10 cellular contexts compared by ENCODE assay signal in genomic region chr1:162530318-162530984, GRCh38. TPM values are rescaled to one million over a fixed set of nuclear protein-coding genes. Genes with fewer than 3 reads are reported as not detected.
DNase-seq lines count a peak whose midpoint lies in the region; ATAC-seq, FAIRE-seq and TF ChIP-seq lines count a peak whose summit lies in the region.
"Had no signal": no experiment of that assay in that cellular context is flagged by ENCODE, and none has a peak within 500 bp of the region (broad histone marks: within the 10 kb centered on the region; RNA-seq: fewer than 3 reads in every experiment).

No MANE protein-coding gene starts in this region.

- H3K9ac ChIP-seq in GM12878 (ENCODE audit: control insufficient read depth, insufficient read depth, low read length): peak overlapping the region; percentile 27; the same call in 1 of the 2 replicates
- H3K9ac ChIP-seq: BLaER1 had no signal

- intact Hi-C loops in GM12878 (cut with micrococcal nuclease; ENCODE audit: unreplicated experiment): no loop called here
- intact Hi-C loops in left ventricle myocardium inferior (cut with micrococcal nuclease): no loop called here

- BruUV-seq in GM12878 (replicated peaks; lab: Mats Ljungman, UMichigan): no TSS peak

- H3K27ac Mint-ChIP-seq in osteocyte (ENCODE audit: unreplicated experiment): no peak overlapping the region

- WGBS in GM12878 (ENCODE audit: insufficient coverage, insufficient replicate concordance, low lambda C conversion rate, missing lambda C conversion rate): 2% methylated on average over 7 of the region's 7 CpGs

- in situ Hi-C loops in GM12878 (cut with MboI): no loop called here

- no peaks in the 10 kb centered on the region for H3K79me2 ChIP-seq in GM12878 (ENCODE audit: control insufficient read depth, insufficient read depth, low read length)

- RAD21 ChIA-PET in GM12878 (lab: Charles Lee; ENCODE audit: unreplicated experiment): interaction anchor here (0.6 to 1.4 kb wide), 5 partner anchors 28 to 66 kb away, joined by 3 to 8 read pairs (median 3); no protein-coding TSS in a partner anchor

- H3K36me3 ChIP-seq in GM06990 (ENCODE audit: control insufficient read depth, insufficient read depth, low read length): no peaks in the 10 kb centered on the region
- peaks cover 0 to 6% of the 10 kb centered on the region in 2 experiments; a peak in 2 of 4 replicates for H3K36me3 ChIP-seq in GM12878 (ENCODE audit: control insufficient read depth in 2 of 2, insufficient read depth in 2 of 2, low read length in 1 of 2)
- H3K36me3 ChIP-seq in left ventricle myocardium inferior: peaks cover 15% of the 10 kb centered on the region
- H3K36me3 ChIP-seq: pancreas had no signal

- H3K4me2 ChIP-seq in GM12878 (ENCODE audit: control insufficient read depth, insufficient read depth): peak overlapping the region; percentile 77
- H3K4me2 ChIP-seq: BLaER1 had no signal

- no peaks in the 10 kb centered on the region for H3K9me3 Mint-ChIP-seq in osteocyte (ENCODE audit: unreplicated experiment)

- H3K4me3 ChIP-seq in GM06990 (replicated peaks; ENCODE audit: low read depth, low read length): no peak overlapping the region
- peak overlapping the region; percentile 12; the same call in 1 of the 2 replicates for H3K4me3 ChIP-seq in GM12878
- H3K4me3 ChIP-seq in left ventricle myocardium inferior: no peak overlapping the region
- H3K4me3 ChIP-seq: BLaER1, pancreas had no signal

- TF ChIP-seq CTCF in GM06990 (IDR thresholded peaks at IDR 0.05; ENCODE audit: insufficient read depth, low read length, poor library complexity, severe bottlenecking) (no peak), GM12878 (IDR thresholded peaks at IDR 0.05 in 2 of 3, conservative IDR thresholded peaks at IDR 0.05 in 1 of 3; ENCODE audit: control insufficient read depth in 2 of 3, extremely low read depth in 1 of 3, insufficient read depth in 1 of 3, low read depth in 3 of 3, low read length in 3 of 3) (no peak), left ventricle myocardium inferior (IDR thresholded peaks at IDR 0.05; ENCODE audit: borderline replicate concordance) (no peak), osteocyte (IDR thresholded peaks at IDR 0.05) (no peak)

- peaks cover 7% of the 10 kb centered on the region for H3K36me3 Mint-ChIP-seq in osteocyte (ENCODE audit: unreplicated experiment)

- H3K27me3 Mint-ChIP-seq in osteocyte (ENCODE audit: unreplicated experiment): no peaks in the 10 kb centered on the region

- H3K9me3 ChIP-seq in GM12878 (replicated peaks; ENCODE audit: control insufficient read depth, insufficient read depth, low read length): no peaks in the 10 kb centered on the region
- H3K9me3 ChIP-seq in left ventricle myocardium inferior (replicated peaks): no peaks in the 10 kb centered on the region
- H3K9me3 ChIP-seq: BLaER1, pancreas had no signal

- H3K27me3 ChIP-seq in GM06990 (replicated peaks; ENCODE audit: control insufficient read depth, insufficient read depth, low read length) (no peaks in the 10 kb centered on the region), GM12878 (replicated peaks in 1 of 2; ENCODE audit: control insufficient read depth in 2 of 2, insufficient read depth in 2 of 2, low read length in 1 of 2) (no peaks in the 10 kb centered on the region), left ventricle myocardium inferior (ENCODE audit: low read depth) (no peaks in the 10 kb centered on the region)
- H3K27me3 ChIP-seq: BLaER1, pancreas had no signal

- H3K27ac ChIP-seq in GM12878 (ENCODE audit: control insufficient read depth, insufficient read depth): peak overlapping the region; percentile 64
- no peak overlapping the region for H3K27ac ChIP-seq in left ventricle myocardium inferior (replicated peaks)
- H3K27ac ChIP-seq: BLaER1, pancreas had no signal

- H3K4me1 ChIP-seq in GM12878 (ENCODE audit: control insufficient read depth, insufficient read depth, low read length): peaks cover 19% of the 10 kb centered on the region
- H3K4me1 ChIP-seq in left ventricle myocardium inferior: peaks cover 8% of the 10 kb centered on the region
- H3K4me1 ChIP-seq: BLaER1, pancreas had no signal

- H2AFZ ChIP-seq in GM12878 (ENCODE audit: control insufficient read depth, low read depth, low read length): peak overlapping the region; percentile 63

- no peak for FAIRE-seq in GM12878 (lab: Jason Lieb, UNC)
- FAIRE-seq: pancreas had no signal

- H4K20me1 ChIP-seq in GM12878 (ENCODE audit: control insufficient read depth, insufficient read depth): no peaks in the 10 kb centered on the region
- H4K20me1 ChIP-seq: BLaER1 had no signal

- no peak overlapping the region for H3K4me3 Mint-ChIP-seq in osteocyte (ENCODE audit: unreplicated experiment)

- TF ChIP-seq POLR2A in GM12878 (IDR thresholded peaks at IDR 0.05; ENCODE audit: low read depth, low read length): no peak

- SMC1A ChIA-PET in GM12878 (lab: Charles Lee; ENCODE audit: uncharacterized antibody, unreplicated experiment): interaction anchor here (0.8 to 1.2 kb wide), 5 partner anchors 32 to 270 kb away, joined by 3 to 5 read pairs (median 4); no protein-coding TSS in a partner anchor

- CTCF ChIA-PET in GM12878 (lab: Yijun Ruan, JAX): interaction anchor here (0.5 to 0.8 kb wide), 3 partner anchors 9 to 84 kb away, joined by 3 to 4 read pairs (median 3); no protein-coding TSS in a partner anchor

- TF ChIP-seq RAD21 in GM12878 (IDR thresholded peaks at IDR 0.05; ENCODE audit: insufficient read depth, low read depth, low read length): no peak

- peaks cover 2% of the 10 kb centered on the region for H3K4me1 Mint-ChIP-seq in osteocyte (ENCODE audit: unreplicated experiment)

- POLR2A ChIA-PET in GM12878 (lab: Charles Lee): no interaction called here

- ATAC-seq in GM21367 (IDR thresholded peaks at IDR 0.05; ENCODE audit: unreplicated experiment) (peak; percentile 96), HG03280 (IDR thresholded peaks at IDR 0.05; ENCODE audit: unreplicated experiment) (peak; percentile 94), GM12878 (peak; percentile 99)

- TF ChIP-seq EP300 in GM12878 (IDR thresholded peaks at IDR 0.05; ENCODE audit: borderline replicate concordance in 1 of 2, control insufficient read depth in 1 of 2, low read depth in 2 of 2, low read length in 2 of 2): 0 out of 4 replicates have a peak, but pooled peaks of 1 of the 2 experiments have one; percentile 16

- DNase-seq in GM06990 (ENCODE audit: extremely low read depth, insufficient read length): peak; percentile 48
- peak; percentile 46 for DNase-seq in GM12878 (ENCODE audit: low read depth, low spot score)
- DNase-seq in left ventricle myocardium inferior: no peak
- no peak for DNase-seq in SW 1271 (lab: John Stamatoyannopoulos, UW)
- DNase-seq in DMS 273 (lab: John Stamatoyannopoulos, UW; ENCODE audit: unreplicated experiment): no peak
- DNase-seq in osteocyte (ENCODE audit: extremely low spot score, unreplicated experiment): no peak
- DNase-seq: pancreas had no signal

TF ChIP-seq in GM12878, 131 proteins besides CTCF, POLR2A, EP300 and RAD21 (continues in another document):
- no peak for TF ChIP-seq STAT3 (IDR thresholded peaks at IDR 0.05; ENCODE audit: low read depth, low read length)

RNA-seq across cellular contexts. Expression of gene UAP1, which starts 31.1 kb away (rescaled TPM):
- total RNA-seq in GM12878 (2013; cell fraction: nucleolus; rRNA removed): 28.6 and 30.9 TPM in 2 replicates
- 32.5 and 41.1 TPM in 2 replicates for total RNA-seq in GM12878 (2014; rRNA removed)
- 39.8 and 42.0 TPM in 2 replicates for total RNA-seq in GM12878 (2014; rRNA removed; fragmentation: Illumina TruSeq; extraction: Trizol)
- total RNA-seq in GM12878 (2021): 29.0 and 30.2 TPM in 2 replicates
- polyA plus RNA-seq in GM12878 (2011; ENCODE audit: low read depth): 22.8 TPM
- 19.9 and 31.2 TPM in 2 replicates for polyA plus RNA-seq in GM12878 (2011; rRNA removed)
- polyA plus RNA-seq in GM12878 (2011; cell fraction: cytosol; rRNA removed): 7.5 and 10.0 TPM in 2 replicates
- polyA plus RNA-seq in GM12878 (2011; cell fraction: nucleus; rRNA removed): 8.0 and 9.9 TPM in 2 replicates
- 25.4 TPM in 2 replicates for polyA plus RNA-seq in GM12878 (2012)
- 32.3 and 35.2 TPM in 2 replicates for polyA plus RNA-seq in GM12878 (2014; fragmentation: Illumina TruSeq; extraction: Trizol)
- 10 to 100 TPM; 19.2 to 20.8 TPM for polyA plus RNA-seq in GM12878 (2014; fragmentation: Nextera tagmentation; extraction: Ambion mirVana)
- polyA plus RNA-seq in GM12878 (2014; rRNA removed): 20.9 and 26.0 TPM in 2 replicates
- polyA plus RNA-seq in GM12878 (2016; fragmentation: Nextera tagmentation; extraction: Ambion mirVana): 10 to 100 TPM; 40.2 to 43.0 TPM
- polyA minus RNA-seq in GM12878 (2011; rRNA and poly(A)+ RNA removed): 13.0 and 15.6 TPM in 2 replicates
- polyA minus RNA-seq in GM12878 (2011; cell fraction: cytosol; rRNA and poly(A)+ RNA removed): 4.7 and 5.3 TPM in 2 replicates
- 5.7 and 9.9 TPM in 2 replicates for polyA minus RNA-seq in GM12878 (2011; cell fraction: nucleus; rRNA and poly(A)+ RNA removed)
- 26.5 TPM for total RNA-seq in left ventricle myocardium inferior
- total RNA-seq in osteocyte: 30.7 and 31.6 TPM in 2 replicates

RNA-seq across cellular contexts. Expression of gene UHMK1, which starts 32.8 kb away (rescaled TPM):
- 56.8 and 59.3 TPM in 2 replicates for total RNA-seq in GM12878 (2013; cell fraction: nucleolus; rRNA removed)
- total RNA-seq in GM12878 (2014; rRNA removed) (37.2 and 48.3 TPM in 2 replicates), GM12878 (2014; rRNA removed; fragmentation: Illumina TruSeq; extraction: Trizol) (42.4 and 43.3 TPM in 2 replicates), GM12878 (2021) (30.3 and 31.8 TPM in 2 replicates), left ventricle myocardium inferior (20.7 TPM), osteocyte (29.3 and 30.9 TPM in 2 replicates)
- polyA plus RNA-seq in GM12878 (2011; ENCODE audit: low read depth): 11.8 TPM
- polyA plus RNA-seq in GM12878 (2011; rRNA removed) (52.7 and 83.5 TPM in 2 replicates), GM12878 (2014; fragmentation: Illumina TruSeq; extraction: Trizol) (28.2 and 36.4 TPM in 2 replicates), GM12878 (2014; fragmentation: Nextera tagmentation; extraction: Ambion mirVana) (10 to 100 TPM in 1 of 2 experiments, 1 to 10 TPM in 1; 5.7 to 12.9 TPM), GM12878 (2014; rRNA removed) (16.4 and 18.9 TPM in 2 replicates), GM12878 (2016; fragmentation: Nextera tagmentation; extraction: Ambion mirVana) (10 to 100 TPM; 20.0 to 28.4 TPM)
- 13.4 and 16.6 TPM in 2 replicates for polyA plus RNA-seq in GM12878 (2011; cell fraction: cytosol; rRNA removed)
- polyA plus RNA-seq in GM12878 (2011; cell fraction: nucleus; rRNA removed): 18.5 and 21.8 TPM in 2 replicates
- 22.8 and 25.3 TPM in 2 replicates for polyA plus RNA-seq in GM12878 (2012)
- 43.2 and 62.6 TPM in 2 replicates for polyA minus RNA-seq in GM12878 (2011; rRNA and poly(A)+ RNA removed)
- 23.7 and 26.2 TPM in 2 replicates for polyA minus RNA-seq in GM12878 (2011; cell fraction: cytosol; rRNA and poly(A)+ RNA removed)
- 16.9 and 18.6 TPM in 2 replicates for polyA minus RNA-seq in GM12878 (2011; cell fraction: nucleus; rRNA and poly(A)+ RNA removed)

Comparison
In these comparisons a context has a peak if more than half of its experiments do, and no peak if none do; other contexts are left out.
1. DNase-seq: peak in GM06990 (single experiment) and GM12878 (single experiment); none in left ventricle myocardium inferior (single experiment), SW 1271 (0 of 2), DMS 273 (single experiment) and osteocyte (single experiment).
2. Peak in every context shown above with its lines, with median percentiles within 50 percentile points of each other: ATAC-seq.